8 cellular contexts compared by ENCODE assay signal in genomic region chr9:127938298-127938690, GRCh38. TPM values are rescaled to one million over a fixed set of nuclear protein-coding genes. Genes with fewer than 3 reads are reported as not detected.
DNase-seq lines count a peak whose midpoint lies in the region; ATAC-seq, FAIRE-seq and TF ChIP-seq lines count a peak whose summit lies in the region.

No MANE protein-coding gene starts in this region.

- 0 out of 2 replicates have a peak, but pooled peaks cover 4% of the 10 kb centered on the region for H4K20me1 ChIP-seq in MM.1S (ENCODE audit: insufficient read depth, low read length)

- no peak for ATAC-seq in HG02642 (IDR thresholded peaks at IDR 0.05; ENCODE audit: poor library complexity, unreplicated experiment)
- ATAC-seq in HG02623 (IDR thresholded peaks at IDR 0.05; ENCODE audit: unreplicated experiment) = no peak

- no peaks in the 10 kb centered on the region for H3K9me2 ChIP-seq in MM.1S (replicated peaks; ENCODE audit: insufficient read depth, low read length)

- peak overlapping the region; percentile 86 for H3K4me2 ChIP-seq in MM.1S (ENCODE audit: low read depth, low read length)

- no peak overlapping the region for H2AFZ ChIP-seq in MM.1S (ENCODE audit: low read length)

- intact Hi-C loops in posterior vena cava (cut with DNase I) = no loop called here

- H3K79me2 ChIP-seq in MM.1S (ENCODE audit: low read length) = peaks cover 35% of the 10 kb centered on the region

- no peak overlapping the region for H3K9ac ChIP-seq in MM.1S (ENCODE audit: low read length)

- TF ChIP-seq CTCF in MM.1S (IDR thresholded peaks at IDR 0.05; ENCODE audit: low read length) (no peak), bronchial epithelial cell (IDR thresholded peaks at IDR 0.05; ENCODE audit: insufficient read depth, low read length, severe bottlenecking) (no peak)

- peaks cover 8% of the 10 kb centered on the region for H3K4me1 ChIP-seq in MM.1S (ENCODE audit: low read length)

- H3K9me3 ChIP-seq in MM.1S (replicated peaks; ENCODE audit: insufficient read depth, low read length) = no peaks in the 10 kb centered on the region

- H3K36me3 ChIP-seq in MM.1S (replicated peaks; ENCODE audit: insufficient read depth, low read length) (no peaks in the 10 kb centered on the region), bronchial epithelial cell (ENCODE audit: control insufficient read depth, insufficient read depth, low read length) (peaks cover 16% of the 10 kb centered on the region)

- DNase-seq in MM.1S (no peak), bronchial epithelial cell (ENCODE audit: low read depth) (no peak), left kidney (ENCODE audit: low read depth, low spot score) (peak; percentile 67), substantia nigra (lab: John Stamatoyannopoulos, UW) (no peak), posterior vena cava (ENCODE audit: low spot score) (no peak), NCI-H2171 (lab: John Stamatoyannopoulos, UW) (no peak)

- H3K27me3 ChIP-seq in MM.1S (replicated peaks; ENCODE audit: insufficient read depth, low read length) (no peaks in the 10 kb centered on the region), bronchial epithelial cell (ENCODE audit: control insufficient read depth, insufficient read depth, low read length) (no peaks in the 10 kb centered on the region)

- no peak overlapping the region for H3K27ac ChIP-seq in MM.1S (ENCODE audit: low read length)
- peak overlapping the region; percentile 73 for H3K27ac ChIP-seq in substantia nigra (ENCODE audit: low read depth, low read length, poor library complexity, severe bottlenecking)

- no peaks in the 10 kb centered on the region for H3F3A ChIP-seq in MM.1S (ENCODE audit: insufficient read depth, low read length)

- H3K4me3 ChIP-seq in MM.1S (ENCODE audit: low read length) (peak overlapping the region; percentile 84; the same call in 1 of the 2 replicates), bronchial epithelial cell (ENCODE audit: low read depth, low read length) (peak overlapping the region; percentile 71)

- FAIRE-seq in bronchial epithelial cell (lab: Jason Lieb, UNC) = no peak

RNA-seq across cellular contexts. Expression of gene DPM2, which starts 0.6 kb away (rescaled TPM):
- total RNA-seq in bronchial epithelial cell = 11.8 and 17.4 TPM in 2 replicates
- 10 to 100 TPM; 22.8 to 23.6 TPM for total RNA-seq in posterior vena cava

RNA-seq across cellular contexts. Expression of gene PIP5KL1, which starts 7.7 kb away (rescaled TPM):
- 2.1 and 5.1 TPM in 2 replicates for total RNA-seq in bronchial epithelial cell
- 1 to 10 TPM; 1.2 to 1.3 TPM for total RNA-seq in posterior vena cava

RNA-seq across cellular contexts. Expression of gene ST6GALNAC4, which starts 21.5 kb away (rescaled TPM):
- 21.3 and 21.8 TPM in 2 replicates for total RNA-seq in bronchial epithelial cell
- 10 to 100 TPM; 27.7 to 32.7 TPM for total RNA-seq in posterior vena cava

RNA-seq across cellular contexts. Expression of gene ST6GALNAC6, which starts 38.9 kb away (rescaled TPM):
- total RNA-seq in bronchial epithelial cell (18.2 and 18.4 TPM in 2 replicates), posterior vena cava (100 to 1,000 TPM in 1 of 2 donors, 10 to 100 TPM in 1; 74.8 to 102 TPM)

RNA-seq across cellular contexts. Expression of gene EEIG1, which starts 42.5 kb away (rescaled TPM):
- total RNA-seq in bronchial epithelial cell (7.4 and 41.3 TPM in 2 replicates), posterior vena cava (10 to 100 TPM; 54.3 to 56.9 TPM)
